1 cellular context compared by ENCODE assay signal in genomic region chr4:187612211-187612780, GRCh38.
TF ChIP-seq lines count a peak whose summit lies in the region.

No MANE protein-coding gene starts in this region.

TF ChIP-seq in H1, 55 proteins besides CTCF, POLR2A, EP300 and RAD21 (continued from another document):
- TF ChIP-seq TAF7 (optimal IDR thresholded peaks at IDR 0.05; ENCODE audit: borderline replicate concordance, low read depth, low read length) = no peak
- TF ChIP-seq E2F6 (IDR thresholded peaks at IDR 0.05) = no peak
- no peak for TF ChIP-seq CREB1 (IDR thresholded peaks at IDR 0.05)
- TF ChIP-seq SIN3A (conservative IDR thresholded peaks at IDR 0.05 in 1 of 2, IDR thresholded peaks at IDR 0.05 in 1 of 2; ENCODE audit: low read depth in 1 of 2, low read length in 2 of 2) = no peak
- no peak for TF ChIP-seq JUND (IDR thresholded peaks at IDR 0.05; ENCODE audit: low read length)
- TF ChIP-seq SAP30 (IDR thresholded peaks at IDR 0.05; ENCODE audit: insufficient read depth, insufficient replicate concordance, low read length) = no peak
- no peak for TF ChIP-seq KDM5A (IDR thresholded peaks at IDR 0.05; ENCODE audit: low read length)
- TF ChIP-seq RNF2 (IDR thresholded peaks at IDR 0.05; ENCODE audit: borderline replicate concordance, low read depth, low read length, missing control alignments, poor library complexity, severe bottlenecking) = no peak
- no peak for TF ChIP-seq ATF3 (IDR thresholded peaks at IDR 0.05; ENCODE audit: insufficient read depth, low read depth, low read length)
- TF ChIP-seq CBX5 (IDR thresholded peaks at IDR 0.05; ENCODE audit: low read depth, low read length) = no peak
- no peak for TF ChIP-seq SP4 (IDR thresholded peaks at IDR 0.05; ENCODE audit: low read length)
- no peak for TF ChIP-seq SP1 (IDR thresholded peaks at IDR 0.05; ENCODE audit: low read depth, low read length)
- TF ChIP-seq PHF8 (conservative IDR thresholded peaks at IDR 0.05; ENCODE audit: low read depth, low read length) = no peak
- TF ChIP-seq CHD1 (IDR thresholded peaks at IDR 0.05; ENCODE audit: low read depth, low read length) = no peak
- no peak for TF ChIP-seq CBX8 (IDR thresholded peaks at IDR 0.05; ENCODE audit: borderline replicate concordance, low read depth, low read length)
- no peak for TF ChIP-seq TAF1 (IDR thresholded peaks at IDR 0.05; ENCODE audit: low read depth, low read length)
